Comparison of ENCODE assay signal across 21 cellular contexts in genomic region chr9:135010363-135010860, GRCh38.
"Had no signal": no experiment of that assay in that cellular context is flagged by ENCODE, and none has a peak within 500 bp of the region (broad histone marks: within the 10 kb centered on the region; RNA-seq: fewer than 3 reads in every experiment).

No MANE protein-coding gene starts in this region.

- H3K27ac Mint-ChIP-seq: activated T-helper 1 cell treated with anti-CD3 and anti-CD28 coated beads, Interleukin-12 subunit alpha, Interleukin-12 subunit beta, Interleukin-2, Interleukin-4 antibody, amounts not matched to agents 30 ng/mL and 10 ng/mL and 1 ng/mL, durations not matched to agents 14 hours and 24 hours and 36 hours; effector memory CD8-positive, alpha-beta T cell; naive thymus-derived CD4-positive, alpha-beta T cell; T-helper 2 cell treated with Interferon-gamma antibody and Interleukin-4, amounts not matched to agents 5 μg/mL and 100 μg/mL, for 36 hours had no signal

- H3K36me3 ChIP-seq: brain microvascular endothelial cell, prostate gland had no signal

- H3K27me3 ChIP-seq: brain microvascular endothelial cell had no signal

- H3K4me3 ChIP-seq: prostate gland, skin epidermis had no signal

- ATAC-seq: effector memory CD8-positive, alpha-beta T cell; naive thymus-derived CD4-positive, alpha-beta T cell; right cardiac atrium had no signal

- H3K4me3 Mint-ChIP-seq: activated T-helper 1 cell treated with anti-CD3 and anti-CD28 coated beads, Interleukin-12 subunit alpha, Interleukin-12 subunit beta, Interleukin-2, Interleukin-4 antibody, amounts not matched to agents 30 ng/mL and 10 ng/mL and 1 ng/mL, durations not matched to agents 14 hours and 24 hours and 36 hours; central memory CD8-positive, alpha-beta T cell; effector memory CD8-positive, alpha-beta T cell; naive thymus-derived CD4-positive, alpha-beta T cell; T-helper 2 cell treated with Interferon-gamma antibody and Interleukin-4, amounts not matched to agents 5 μg/mL and 100 μg/mL, for 36 hours had no signal

- H3K4me1 ChIP-seq: prostate gland had no signal

- H3K9me3 ChIP-seq: prostate gland had no signal

- H3K4me1 Mint-ChIP-seq: central memory CD8-positive, alpha-beta T cell; naive thymus-derived CD4-positive, alpha-beta T cell had no signal

- H3K36me3 Mint-ChIP-seq: naive thymus-derived CD4-positive, alpha-beta T cell had no signal

- DNase-seq: activated CD4-positive, alpha-beta T cell treated with anti-CD3 and anti-CD28 coated beads, Interleukin-2, amount 50 U/mL, for 1 hour; activated CD4-positive, CD25-positive, alpha-beta regulatory T cell; activated naive CD4-positive, alpha-beta T cell; anterior cingulate cortex; brain microvascular endothelial cell; dermis blood vessel endothelial cell; effector memory CD8-positive, alpha-beta T cell; foreskin melanocyte; naive thymus-derived CD4-positive, alpha-beta T cell; occipital lobe; right cardiac atrium; stimulated activated CD4-positive, alpha-beta T cell treated with anti-CD3 and anti-CD28 coated beads, Interleukin-4, amount 100 ng/mL, for 4 hours; stimulated activated CD8-positive, alpha-beta memory T cell treated with anti-CD3 and anti-CD28 coated beads, Interleukin-4, amount 100 ng/mL, for 48 hours; stimulated activated naive CD4-positive, alpha-beta T cell treated with Interleukin-2 at 50 U/mL for 16 hours; substantia nigra; trophoblast cell had no signal

- H3K9me3 Mint-ChIP-seq: activated T-helper 1 cell treated with anti-CD3 and anti-CD28 coated beads, Interleukin-12 subunit alpha, Interleukin-12 subunit beta, Interleukin-2, Interleukin-4 antibody, amounts not matched to agents 30 ng/mL and 10 ng/mL and 1 ng/mL, durations not matched to agents 14 hours and 24 hours and 36 hours; central memory CD8-positive, alpha-beta T cell; effector memory CD8-positive, alpha-beta T cell; naive thymus-derived CD4-positive, alpha-beta T cell; T-helper 2 cell treated with Interferon-gamma antibody and Interleukin-4, amounts not matched to agents 5 μg/mL and 100 μg/mL, for 36 hours had no signal

- H3K27ac ChIP-seq: brain microvascular endothelial cell, prostate gland, skin epidermis had no signal
